Comparison of ENCODE assay signal across 23 cellular contexts in genomic region chr2:1101982-1102381, GRCh38.
DNase-seq lines count a peak whose midpoint lies in the region; ATAC-seq, FAIRE-seq and TF ChIP-seq lines count a peak whose summit lies in the region.
"Had no signal": no experiment of that assay in that cellular context is flagged by ENCODE, and none has a peak within 500 bp of the region (broad histone marks: within the 10 kb centered on the region; RNA-seq: fewer than 3 reads in every experiment).

No MANE protein-coding gene starts in this region.

- TF ChIP-seq CTCF in activated CD8-positive, alpha-beta T cell treated with anti-CD3 and anti-CD28 coated beads for 36 hours (IDR thresholded peaks at IDR 0.05), result no peak
- TF ChIP-seq CTCF in Loucy (conservative IDR thresholded peaks at IDR 0.05; ENCODE audit: low read length) (no peak; the same call in 1 of the 2 replicates), K562 (IDR thresholded peaks at IDR 0.05 in 2 of 3, conservative IDR thresholded peaks at IDR 0.05 in 1 of 3; ENCODE audit: insufficient read depth in 2 of 3, low read depth in 1 of 3, low read length in 3 of 3) (no peak)

- peak; percentile 9 for DNase-seq in activated CD8-positive, alpha-beta T cell treated with anti-CD3 and anti-CD28 coated beads for 36 hours
- DNase-seq in activated CD8-positive, alpha-beta T cell treated with anti-CD3 and anti-CD28 coated beads, Interleukin-2, amount 10 ng/mL, durations not matched to agents 7 days and 5 days, result no peak
- DNase-seq in K562 (ENCODE audit: extremely low read depth in 1 of 4, low spot score in 3 of 4) (no peak), DMS79 (lab: John Stamatoyannopoulos, UW) (no peak), NCI-H128 (lab: John Stamatoyannopoulos, UW; ENCODE audit: unreplicated experiment) (no peak)
- DNase-seq in stimulated activated naive CD4-positive, alpha-beta T cell treated with Interleukin-2 at 50 U/mL for 16 hours (lab: John Stamatoyannopoulos, UW), result no peak
- DNase-seq: 8988T; AML-193; C1 segment of cervical spinal cord; Calu3; CD4-positive, alpha-beta T cell; DMS 273 treated with DMSO at 0.1 percent for 48 hours; EL; GOT3; HFFc6 had no signal

- intact Hi-C loops in activated CD8-positive, alpha-beta T cell treated with anti-CD3 and anti-CD28 coated beads for 36 hours (cut with micrococcal nuclease), result no loop called here
- intact Hi-C loops in K562 (cut with micrococcal nuclease), result no loop called here

- H4K20me1 ChIP-seq in BLaER1 treated with 17β-estradiol and CSF1 and Interleukin-3, amounts not matched to agents 10 nM and 100 nM, result no peaks in the 10 kb centered on the region
- no peaks in the 10 kb centered on the region for H4K20me1 ChIP-seq in Loucy (ENCODE audit: insufficient read depth, low read length, poor library complexity, severe bottlenecking)
- 0 out of 2 replicates have a peak, but pooled peaks cover 2% of the 10 kb centered on the region for H4K20me1 ChIP-seq in K562 (replicated peaks; ENCODE audit: control insufficient read depth, insufficient read depth, low read length)

- no peak overlapping the region for H3K4me3 Mint-ChIP-seq in activated CD8-positive, alpha-beta T cell treated with anti-CD3 and anti-CD28 coated beads for 36 hours
- H3K4me3 Mint-ChIP-seq in activated CD8-positive, alpha-beta T cell treated with anti-CD3 and anti-CD28 coated beads, Interleukin-2, amount 10 ng/mL, durations not matched to agents 7 days and 5 days, result no peak overlapping the region
- H3K4me3 Mint-ChIP-seq: CD4-positive, alpha-beta T cell; HFFc6 had no signal

- no peak for FAIRE-seq in K562 (lab: Jason Lieb, UNC)
- FAIRE-seq: G401.6, GM12891, GM19239, HepG2, HTR-8/SVneo had no signal

- no peaks in the 10 kb centered on the region for H3K36me3 ChIP-seq in BLaER1 treated with 17β-estradiol and CSF1 and Interleukin-3, amounts not matched to agents 10 nM and 100 nM
- H3K36me3 ChIP-seq in Loucy (ENCODE audit: insufficient read depth, low read length), result no peaks in the 10 kb centered on the region
- H3K36me3 ChIP-seq in K562 (ENCODE audit: control insufficient read depth, insufficient read depth, low read length), result no peaks in the 10 kb centered on the region
- H3K36me3 ChIP-seq: HAP-1 had no signal

- H3K9ac ChIP-seq in BLaER1 treated with 17β-estradiol and CSF1 and Interleukin-3, amounts not matched to agents 10 nM and 100 nM, result no peak overlapping the region
- H3K9ac ChIP-seq in Loucy (ENCODE audit: low read depth, low read length, poor library complexity, severe bottlenecking) (no peak overlapping the region), K562 (ENCODE audit: insufficient read depth in 1 of 2, low read depth in 2 of 2, low read length in 2 of 2) (no peak overlapping the region)

- no peaks in the 10 kb centered on the region for H3F3A ChIP-seq in Loucy (ENCODE audit: low read depth)

- H3K79me2 ChIP-seq in Loucy (ENCODE audit: insufficient read depth, low read length), result no peaks in the 10 kb centered on the region
- no peaks in the 10 kb centered on the region for H3K79me2 ChIP-seq in K562 (ENCODE audit: control insufficient read depth, insufficient read depth, low read length)

- H3K4me3 ChIP-seq in BLaER1 treated with 17β-estradiol and CSF1 and Interleukin-3, amounts not matched to agents 10 nM and 100 nM, result no peak overlapping the region
- H3K4me3 ChIP-seq in Loucy (ENCODE audit: low read length, poor library complexity, severe bottlenecking) (no peak overlapping the region), K562 (no peak overlapping the region)
- H3K4me3 ChIP-seq: HAP-1 had no signal

- peak overlapping the region; percentile 8 to 68 (median 50); a peak in 20 of 22 replicates for H3K4me2 ChIP-seq in BLaER1 treated with 17β-estradiol and CSF1 and Interleukin-3, amounts not matched to agents 10 nM and 100 nM
- H3K4me2 ChIP-seq in Loucy (ENCODE audit: low read depth, low read length, poor library complexity, severe bottlenecking) (no peak overlapping the region), K562 (ENCODE audit: insufficient read depth, low read length) (no peak overlapping the region)

- no peaks in the 10 kb centered on the region for H3K27me3 ChIP-seq in BLaER1 treated with 17β-estradiol and CSF1 and Interleukin-3, amounts not matched to agents 10 nM and 100 nM
- H3K27me3 ChIP-seq in Loucy (ENCODE audit: insufficient read depth, low read length, poor library complexity, severe bottlenecking), result no peaks in the 10 kb centered on the region
- peaks cover 11 to 40% of the 10 kb centered on the region in 2 experiments; a peak in 3 of 5 replicates for H3K27me3 ChIP-seq in K562 (ENCODE audit: control insufficient read depth in 2 of 2, insufficient read depth in 2 of 2, low read length in 2 of 2)

- H3K36me3 Mint-ChIP-seq in activated CD8-positive, alpha-beta T cell treated with anti-CD3 and anti-CD28 coated beads for 36 hours (ENCODE audit: low read depth), result no peaks in the 10 kb centered on the region
- no peaks in the 10 kb centered on the region for H3K36me3 Mint-ChIP-seq in activated CD8-positive, alpha-beta T cell treated with anti-CD3 and anti-CD28 coated beads, Interleukin-2, amount 10 ng/mL, durations not matched to agents 7 days and 5 days (ENCODE audit: low read depth)

- H3K27ac Mint-ChIP-seq in activated CD8-positive, alpha-beta T cell treated with anti-CD3 and anti-CD28 coated beads for 36 hours, result no peak overlapping the region
- H3K27ac Mint-ChIP-seq in activated CD8-positive, alpha-beta T cell treated with anti-CD3 and anti-CD28 coated beads, Interleukin-2, amount 10 ng/mL, durations not matched to agents 7 days and 5 days, result no peak overlapping the region
- H3K27ac Mint-ChIP-seq: CD4-positive, alpha-beta T cell; HFFc6 had no signal

- 2% methylated on average over 10 of the region's 10 CpGs for WGBS in K562 (ENCODE audit: insufficient coverage, low coverage, missing lambda C conversion rate)

- H3K9me1 ChIP-seq in K562 (ENCODE audit: control insufficient read depth, insufficient read depth, low read length), result no peaks in the 10 kb centered on the region

- peaks cover 2% of the 10 kb centered on the region for H3K4me1 Mint-ChIP-seq in activated CD8-positive, alpha-beta T cell treated with anti-CD3 and anti-CD28 coated beads for 36 hours (ENCODE audit: low read depth)
- no peaks in the 10 kb centered on the region for H3K4me1 Mint-ChIP-seq in activated CD8-positive, alpha-beta T cell treated with anti-CD3 and anti-CD28 coated beads, Interleukin-2, amount 10 ng/mL, durations not matched to agents 7 days and 5 days (ENCODE audit: low read depth)

- POLR2A ChIA-PET in activated CD8-positive, alpha-beta T cell treated with anti-CD3 and anti-CD28 coated beads for 36 hours (lab: Charles Lee), result no interaction called here
- POLR2A ChIA-PET in activated CD8-positive, alpha-beta T cell treated with anti-CD3 and anti-CD28 coated beads, Interleukin-2, amount 10 ng/mL, durations not matched to agents 7 days and 5 days (lab: Charles Lee), result no interaction called here
- POLR2A ChIA-PET in K562 (lab: Yijun Ruan, JAX), result no interaction called here

- no TSS peak for BruUV-seq in K562 (replicated peaks; lab: Mats Ljungman, UMichigan)

- TF ChIP-seq POLR2A in K562 (conservative IDR thresholded peaks at IDR 0.05), result no peak

- no peaks in the 10 kb centered on the region for H3K27me3 Mint-ChIP-seq in activated CD8-positive, alpha-beta T cell treated with anti-CD3 and anti-CD28 coated beads for 36 hours
- no peaks in the 10 kb centered on the region for H3K27me3 Mint-ChIP-seq in activated CD8-positive, alpha-beta T cell treated with anti-CD3 and anti-CD28 coated beads, Interleukin-2, amount 10 ng/mL, durations not matched to agents 7 days and 5 days (ENCODE audit: low read depth)
- H3K27me3 Mint-ChIP-seq: CD4-positive, alpha-beta T cell had no signal

- ATAC-seq in activated CD8-positive, alpha-beta T cell treated with anti-CD3 and anti-CD28 coated beads for 36 hours, result no peak
- ATAC-seq in activated CD8-positive, alpha-beta T cell treated with anti-CD3 and anti-CD28 coated beads, Interleukin-2, amount 10 ng/mL, durations not matched to agents 7 days and 5 days, result no peak
- peak; percentile 47; the same call in 2 of the 3 replicates for ATAC-seq in K562
- ATAC-seq: HepG2 had no signal

- in situ Hi-C loops in K562 (cut with MboI), result no loop called here

- H3K9me3 Mint-ChIP-seq in activated CD8-positive, alpha-beta T cell treated with anti-CD3 and anti-CD28 coated beads for 36 hours, result no peaks in the 10 kb centered on the region
- no peaks in the 10 kb centered on the region for H3K9me3 Mint-ChIP-seq in activated CD8-positive, alpha-beta T cell treated with anti-CD3 and anti-CD28 coated beads, Interleukin-2, amount 10 ng/mL, durations not matched to agents 7 days and 5 days (ENCODE audit: insufficient read depth)
- H3K9me3 Mint-ChIP-seq: CD4-positive, alpha-beta T cell; HFFc6 had no signal

- H3K4me1 ChIP-seq in BLaER1 treated with 17β-estradiol and CSF1 and Interleukin-3, amounts not matched to agents 10 nM and 100 nM, result peaks cover 7 to 14% (median 10%) of the 10 kb centered on the region in 10 experiments; a peak in 19 of 20 replicates
- H3K4me1 ChIP-seq in Loucy (ENCODE audit: insufficient read depth, low read length, poor library complexity, severe bottlenecking) (no peaks in the 10 kb centered on the region), K562 (replicated peaks in 1 of 2; ENCODE audit: control insufficient read depth in 2 of 2, insufficient read depth in 2 of 2, low read length in 2 of 2) (no peaks in the 10 kb centered on the region)
- H3K4me1 ChIP-seq: HAP-1 had no signal

- TF ChIP-seq RAD21 in K562 (CRISPR knock-in tag; conservative IDR thresholded peaks at IDR 0.05 in 1 of 2, IDR thresholded peaks at IDR 0.05 in 1 of 2), result no peak

- H3K27ac ChIP-seq in BLaER1 treated with 17β-estradiol and CSF1 and Interleukin-3, amounts not matched to agents 10 nM and 100 nM, result no peak overlapping the region
- H3K27ac ChIP-seq in K562 (ENCODE audit: extremely low read depth, low read depth, low read length), result no peak overlapping the region

- H3K9me2 ChIP-seq in Loucy (replicated peaks; ENCODE audit: low read depth, low read length), result no peaks in the 10 kb centered on the region

- H3K9me3 ChIP-seq in BLaER1 treated with 17β-estradiol and CSF1 and Interleukin-3, amounts not matched to agents 10 nM and 100 nM (replicated peaks in 1 of 11), result no peaks in the 10 kb centered on the region
- H3K9me3 ChIP-seq in Loucy (ENCODE audit: insufficient read depth, low read depth, low read length), result no peaks in the 10 kb centered on the region
- no peaks in the 10 kb centered on the region for H3K9me3 ChIP-seq in K562 (replicated peaks; ENCODE audit: control insufficient read depth, insufficient read depth, low read depth, low read length)
- H3K9me3 ChIP-seq: HAP-1 had no signal

- TF ChIP-seq EP300 in K562 (IDR thresholded peaks at IDR 0.05; ENCODE audit: low read length), result no peak

- CTCF ChIA-PET in activated CD8-positive, alpha-beta T cell treated with anti-CD3 and anti-CD28 coated beads for 36 hours (lab: Charles Lee), result no interaction called here
- CTCF ChIA-PET in activated CD8-positive, alpha-beta T cell treated with anti-CD3 and anti-CD28 coated beads, Interleukin-2, amount 10 ng/mL, durations not matched to agents 7 days and 5 days (lab: Charles Lee), result no interaction called here
- CTCF ChIA-PET in K562 (lab: Yijun Ruan, JAX; ENCODE audit: low intra/inter-chr PET ratio), result no interaction called here

- 0 out of 2 replicates have a peak overlapping the region, but pooled peaks have one; percentile 28 for H2AFZ ChIP-seq in Loucy (ENCODE audit: low read length)
- no peak overlapping the region for H2AFZ ChIP-seq in K562 (ENCODE audit: low read depth, low read length)

Comparison
In these comparisons a context has a peak if more than half of its experiments do, and no peak if none do; other contexts are left out.
1. H3K4me2 ChIP-seq: peak in BLaER1 treated with 17β-estradiol and CSF1 and Interleukin-3, amounts not matched to agents 10 nM and 100 nM (11 of 11); none in Loucy (single experiment) and K562 (single experiment).